ENCODE assay signal across 20 cellular contexts in genomic region chr11:47188262-47188661, GRCh38. TPM values are rescaled to one million over a fixed set of nuclear protein-coding genes. Genes with fewer than 3 reads are reported as not detected.
DNase-seq lines count a peak whose midpoint lies in the region; ATAC-seq and TF ChIP-seq lines count a peak whose summit lies in the region.
"Had no signal": no experiment of that assay in that cellular context is flagged by ENCODE, and none has a peak within 500 bp of the region (broad histone marks: within the 10 kb centered on the region; RNA-seq: fewer than 3 reads in every experiment).

No MANE protein-coding gene starts in this region.

- H3K4me3 ChIP-seq in H7 (ENCODE audit: insufficient read depth, low read depth, low read length) (no peak overlapping the region), gastrocnemius medialis (peak overlapping the region in 2 of 4 donors; percentile 80 to 91)

- in situ Hi-C loops in gastrocnemius medialis (cut with MboI; ENCODE audit: low sequenced_read_pairs in 4 of 4), result loop anchor here in 1 of 4 donors (10.0 kb wide), 1 partner anchor 167 kb away; the partner anchor contains the start of gene MYBPC3

- peak overlapping the region; percentile 97 to 99 (median 98) for H3K27ac ChIP-seq in gastrocnemius medialis
- H3K27ac ChIP-seq: brain microvascular endothelial cell had no signal

- peak overlapping the region; percentile 81 for H3K4me3 Mint-ChIP-seq in WTC11
- H3K4me3 Mint-ChIP-seq: activated T-helper 1 cell treated with anti-CD3 and anti-CD28 coated beads, Interleukin-12 subunit alpha, Interleukin-12 subunit beta, Interleukin-2, Interleukin-4 antibody, amounts not matched to agents 30 ng/mL and 10 ng/mL and 1 ng/mL, durations not matched to agents 14 hours and 24 hours and 36 hours; T-helper 1 cell treated with Interleukin-12 subunit alpha and Interleukin-12 subunit beta and Interleukin-4 antibody, amounts not matched to agents 30 μg/mL and 1 μg/mL, for 36 hours had no signal

- POLR2A ChIA-PET in WTC11 (lab: Charles Lee), result interaction anchor here (0.6 to 5.1 kb wide), 4 partner anchors 10 to 183 kb away, joined by 4 to 114 read pairs (median 6); partner anchors contain the start of gene DDB2

- peaks cover 3% of the 10 kb centered on the region; the same call in 1 of the 2 replicates for H3K36me3 Mint-ChIP-seq in WTC11

- peaks cover 9% of the 10 kb centered on the region for H3K27me3 Mint-ChIP-seq in WTC11 (ENCODE audit: low read depth)

- H3K36me3 ChIP-seq in H7 (replicated peaks; ENCODE audit: control insufficient read depth, insufficient read depth, low read length), result peaks cover 3% of the 10 kb centered on the region
- no peaks in the 10 kb centered on the region for H3K36me3 ChIP-seq in gastrocnemius medialis
- H3K36me3 ChIP-seq: brain microvascular endothelial cell, HAP-1 had no signal

- H3K27me3 ChIP-seq in H7 (ENCODE audit: control insufficient read depth, insufficient read depth, low read length) (peaks cover 7% of the 10 kb centered on the region), gastrocnemius medialis (no peaks in the 10 kb centered on the region)
- H3K27me3 ChIP-seq: brain microvascular endothelial cell had no signal

- TF ChIP-seq CTCF in WTC11 (IDR thresholded peaks at IDR 0.05) (no peak), gastrocnemius medialis (IDR thresholded peaks at IDR 0.05 in 4 of 5, conservative IDR thresholded peaks at IDR 0.05 in 1 of 5) (no peak)

- CTCF ChIA-PET in WTC11 (lab: Charles Lee), result interaction anchor here (0.9 to 4.9 kb wide), 9 partner anchors 9 to 167 kb away, joined by 4 to 101 read pairs (median 9); partner anchors contain the start of genes ACP2, DDB2 and NR1H3

- H3K4me1 ChIP-seq in gastrocnemius medialis, result peaks cover 33 to 43% of the 10 kb centered on the region in 2 donors

- no peak for TF ChIP-seq POLR2A in gastrocnemius medialis (IDR thresholded peaks at IDR 0.05)

- H3K9me3 Mint-ChIP-seq in WTC11, result no peaks in the 10 kb centered on the region
- H3K9me3 Mint-ChIP-seq: activated T-helper 1 cell treated with anti-CD3 and anti-CD28 coated beads, Interleukin-12 subunit alpha, Interleukin-12 subunit beta, Interleukin-2, Interleukin-4 antibody, amounts not matched to agents 30 ng/mL and 10 ng/mL and 1 ng/mL, durations not matched to agents 14 hours and 24 hours and 36 hours; CD4-positive, alpha-beta T cell; stimulated activated naive B cell treated with anti-CD40 and anti-IgM and Interleukin-4, amounts not matched to agents 10 μg/mL and 1 μg/mL and 100 μg/mL, for 72 hours; T-helper 1 cell treated with Interleukin-12 subunit alpha and Interleukin-12 subunit beta and Interleukin-4 antibody, amounts not matched to agents 30 μg/mL and 1 μg/mL, for 36 hours had no signal

- no peaks in the 10 kb centered on the region for H3K9me3 ChIP-seq in gastrocnemius medialis
- H3K9me3 ChIP-seq: HAP-1 had no signal

- DNase-seq in H7, result peak; percentile 19
- no peak for DNase-seq in WTC11 (ENCODE audit: low spot score)
- DNase-seq in left kidney (ENCODE audit: low read depth, low spot score), result peak; percentile 65
- DNase-seq in gastrocnemius medialis, result no peak
- no peak for DNase-seq in NCI-H446 treated with DMSO at 0.1 percent for 48 hours (lab: John Stamatoyannopoulos, UW)
- DNase-seq in Kasumi-1 (lab: John Stamatoyannopoulos, UW), result no peak
- DNase-seq: activated CD4-positive, alpha-beta T cell treated with anti-CD3 and anti-CD28 coated beads for 48 hours; brain microvascular endothelial cell; CD4-positive, alpha-beta T cell; hippocampal formation; mesendoderm; NCI-H1092 treated with DMSO at 0.1 percent for 48 hours; PC-3; stimulated activated CD4-positive, alpha-beta T cell treated with anti-CD3 and anti-CD28 coated beads, Interleukin-4, amount 100 ng/mL, for 1 hour; stimulated activated naive B cell treated with anti-CD40 and anti-IgM and Interleukin-4, amounts not matched to agents 10 μg/mL and 1 μg/mL and 100 μg/mL, for 72 hours had no signal

- H3K27ac Mint-ChIP-seq in WTC11, result no peak overlapping the region
- H3K27ac Mint-ChIP-seq: activated T-helper 1 cell treated with anti-CD3 and anti-CD28 coated beads, Interleukin-12 subunit alpha, Interleukin-12 subunit beta, Interleukin-2, Interleukin-4 antibody, amounts not matched to agents 30 ng/mL and 10 ng/mL and 1 ng/mL, durations not matched to agents 14 hours and 24 hours and 36 hours; CD4-positive, alpha-beta T cell; stimulated activated naive B cell treated with anti-CD40 and anti-IgM and Interleukin-4, amounts not matched to agents 10 μg/mL and 1 μg/mL and 100 μg/mL, for 72 hours; T-helper 1 cell treated with Interleukin-12 subunit alpha and Interleukin-12 subunit beta and Interleukin-4 antibody, amounts not matched to agents 30 μg/mL and 1 μg/mL, for 36 hours had no signal

- intact Hi-C loops in gastrocnemius medialis (cut with DNase I; ENCODE audit: low total_unique reads), result loop anchor here (10.0 kb wide), 4 partner anchors 257 to 823 kb away; partner anchors contain the start of genes CELF1, FNBP4 and RAPSN

- ATAC-seq in WTC11 (no peak), gastrocnemius medialis (no peak), GM18909 (IDR thresholded peaks at IDR 0.05; ENCODE audit: poor library complexity, unreplicated experiment) (no peak), HG02763 (IDR thresholded peaks at IDR 0.05; ENCODE audit: unreplicated experiment) (no peak)
- ATAC-seq: PC-3 had no signal

- H3K4me1 Mint-ChIP-seq in WTC11, result peaks cover 21% of the 10 kb centered on the region

TF ChIP-seq in WTC11, 78 proteins besides CTCF, POLR2A, EP300 and RAD21 (continues in another document):
- TF ChIP-seq FOXP4 (CRISPR knock-in tag; IDR thresholded peaks at IDR 0.05), result no peak
- TF ChIP-seq ZSCAN18 (CRISPR knock-in tag; IDR thresholded peaks at IDR 0.05), result no peak
- no peak for TF ChIP-seq ZBTB21 (CRISPR knock-in tag; IDR thresholded peaks at IDR 0.05; ENCODE audit: borderline replicate concordance)
- no peak for TF ChIP-seq ESRRA (CRISPR knock-in tag; IDR thresholded peaks at IDR 0.05; ENCODE audit: borderline replicate concordance)
- TF ChIP-seq, protein P1, sequence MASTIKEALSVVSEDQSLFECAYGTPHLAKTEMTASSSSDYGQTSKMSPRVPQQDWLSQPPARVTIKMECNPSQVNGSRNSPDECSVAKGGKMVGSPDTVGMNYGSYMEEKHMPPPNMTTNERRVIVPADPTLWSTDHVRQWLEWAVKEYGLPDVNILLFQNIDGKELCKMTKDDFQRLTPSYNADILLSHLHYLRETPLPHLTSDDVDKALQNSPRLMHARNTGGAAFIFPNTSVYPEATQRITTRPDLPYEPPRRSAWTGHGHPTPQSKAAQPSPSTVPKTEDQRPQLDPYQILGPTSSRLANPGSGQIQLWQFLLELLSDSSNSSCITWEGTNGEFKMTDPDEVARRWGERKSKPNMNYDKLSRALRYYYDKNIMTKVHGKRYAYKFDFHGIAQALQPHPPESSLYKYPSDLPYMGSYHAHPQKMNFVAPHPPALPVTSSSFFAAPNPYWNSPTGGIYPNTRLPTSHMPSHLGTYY (CRISPR knock-in tag; IDR thresholded peaks at IDR 0.05), result no peak
- TF ChIP-seq ZNF396 (CRISPR knock-in tag; IDR thresholded peaks at IDR 0.05; ENCODE audit: borderline replicate concordance), result no peak
- no peak for TF ChIP-seq NFATC4 (CRISPR knock-in tag; IDR thresholded peaks at IDR 0.05)
- no peak for TF ChIP-seq NR1H2 (CRISPR knock-in tag; IDR thresholded peaks at IDR 0.05)
- no peak for TF ChIP-seq TCF7 (CRISPR knock-in tag; IDR thresholded peaks at IDR 0.05; ENCODE audit: low read depth)
- TF ChIP-seq FOXJ3 (CRISPR knock-in tag; IDR thresholded peaks at IDR 0.05; ENCODE audit: borderline replicate concordance), result no peak
- no peak for TF ChIP-seq ATF1 (CRISPR knock-in tag; IDR thresholded peaks at IDR 0.05)

RNA-seq across cellular contexts. Expression of gene PACSIN3, which starts 2.0 kb away (rescaled TPM):
- total RNA-seq in H7 (2014; rRNA removed; shearing (Covaris generic)), result 67.6 and 76.2 TPM in 2 replicates
- total RNA-seq in WTC11 (2021), result 74.5 to 77.1 TPM (median 76.8 TPM) in 3 replicates
- 100 to 1,000 TPM; 129 to 369 (median 205) TPM for total RNA-seq in gastrocnemius medialis

RNA-seq across cellular contexts. Expression of gene ARFGAP2, which starts 11.6 kb away (rescaled TPM):
- total RNA-seq in H7 (2014; rRNA removed; shearing (Covaris generic)), result 84.4 and 94.7 TPM in 2 replicates
- 55.7 to 73.0 TPM (median 60.5 TPM) in 3 replicates for total RNA-seq in WTC11 (2021)
- 100 to 1,000 TPM; 120 to 165 (median 142) TPM for total RNA-seq in gastrocnemius medialis

RNA-seq across cellular contexts. Expression of gene DDB2, which starts 26.5 kb away (rescaled TPM):
- total RNA-seq in H7 (2014; rRNA removed; shearing (Covaris generic)), result 13.9 and 23.7 TPM in 2 replicates
- total RNA-seq in WTC11 (2021) (124 to 144 TPM (median 124 TPM) in 3 replicates), gastrocnemius medialis (10 to 100 TPM in 1 of 4 donors, 1 to 10 TPM in 3; 4.7 to 11.5 (median 7.1) TPM)

Comparison
In these comparisons a context has a peak if more than half of its experiments do, and no peak if none do; other contexts are left out.
1. DNase-seq: peak in H7 (single experiment) and left kidney (single experiment); none in WTC11 (single experiment), gastrocnemius medialis (0 of 2), NCI-H446 treated with DMSO at 0.1 percent for 48 hours (single experiment) and Kasumi-1 (0 of 2).